14 cellular contexts compared by ENCODE assay signal in genomic region chr13:101218484-101218883, GRCh38.
"Had no signal": no experiment of that assay in that cellular context is flagged by ENCODE, and none has a peak within 500 bp of the region (broad histone marks: within the 10 kb centered on the region; RNA-seq: fewer than 3 reads in every experiment).

No MANE protein-coding gene starts in this region.

- H3K27me3 ChIP-seq: ascending aorta, esophagus muscularis mucosa, upper lobe of left lung had no signal

- DNase-seq: activated CD4-positive, alpha-beta T cell treated with anti-CD3 and anti-CD28 coated beads, Interleukin-2, amount 50 U/mL, for 4 hours; activated CD4-positive, CD25-positive, alpha-beta regulatory T cell treated with anti-CD3 and anti-CD28 coated beads, Interleukin-2, amount 50 U/mL, for 72 hours; activated naive CD4-positive, alpha-beta T cell treated with Interleukin-2 at 50 U/mL for 16 hours; activated naive CD8-positive, alpha-beta T cell treated with anti-CD3 and anti-CD28 coated beads, Interleukin-2, amount 50 U/mL, for 24 hours; activated T-cell treated with anti-CD3 and anti-CD28 coated beads for 4 hours; foreskin melanocyte; stimulated activated CD4-positive, alpha-beta T cell treated with anti-CD3 and anti-CD28 coated beads, Interleukin-1b, Interleukin-23, amount 100 ng/mL, for 48 hours; stimulated activated naive CD8-positive, alpha-beta T cell treated with anti-CD3 and anti-CD28 coated beads, Interleukin-15, amount 100 ng/mL, for 72 hours; upper lobe of left lung had no signal

- H3K4me3 ChIP-seq: ascending aorta, cardiac muscle cell, esophagus muscularis mucosa, upper lobe of left lung had no signal

- H3K27ac ChIP-seq: cardiac muscle cell, esophagus muscularis mucosa, upper lobe of left lung had no signal

- H3K4me3 Mint-ChIP-seq: activated naive CD8-positive, alpha-beta T cell treated with anti-CD3 and anti-CD28 coated beads, Interleukin-2, amount 50 U/mL, for 24 hours; neural crest cell; stimulated activated naive CD8-positive, alpha-beta T cell treated with anti-CD3 and anti-CD28 coated beads, Interleukin-15, amount 100 ng/mL, for 72 hours had no signal

- H3K27me3 Mint-ChIP-seq: stimulated activated naive CD8-positive, alpha-beta T cell treated with anti-CD3 and anti-CD28 coated beads, Interleukin-15, amount 100 ng/mL, for 72 hours had no signal

- H3K36me3 ChIP-seq: ascending aorta, cardiac muscle cell, esophagus muscularis mucosa, upper lobe of left lung had no signal

- H3K27ac Mint-ChIP-seq: activated naive CD8-positive, alpha-beta T cell treated with anti-CD3 and anti-CD28 coated beads, Interleukin-2, amount 50 U/mL, for 24 hours; stimulated activated naive CD8-positive, alpha-beta T cell treated with anti-CD3 and anti-CD28 coated beads, Interleukin-15, amount 100 ng/mL, for 72 hours had no signal

- H3K4me1 ChIP-seq: ascending aorta, esophagus muscularis mucosa, upper lobe of left lung had no signal

- ATAC-seq: activated naive CD8-positive, alpha-beta T cell treated with anti-CD3 and anti-CD28 coated beads, Interleukin-2, amount 50 U/mL, for 24 hours; sciatic nerve; stimulated activated naive CD8-positive, alpha-beta T cell treated with anti-CD3 and anti-CD28 coated beads, Interleukin-15, amount 100 ng/mL, for 72 hours had no signal

- H3K9me3 ChIP-seq: ascending aorta, esophagus muscularis mucosa, upper lobe of left lung had no signal

- H3K9me3 Mint-ChIP-seq: activated naive CD8-positive, alpha-beta T cell treated with anti-CD3 and anti-CD28 coated beads, Interleukin-2, amount 50 U/mL, for 24 hours; stimulated activated naive CD8-positive, alpha-beta T cell treated with anti-CD3 and anti-CD28 coated beads, Interleukin-15, amount 100 ng/mL, for 72 hours had no signal

- H3K4me1 Mint-ChIP-seq: activated naive CD8-positive, alpha-beta T cell treated with anti-CD3 and anti-CD28 coated beads, Interleukin-2, amount 50 U/mL, for 24 hours; neural crest cell; stimulated activated naive CD8-positive, alpha-beta T cell treated with anti-CD3 and anti-CD28 coated beads, Interleukin-15, amount 100 ng/mL, for 72 hours had no signal
